Comparison of ENCODE assay signal across 22 cellular contexts in the genomic region with DNA sequence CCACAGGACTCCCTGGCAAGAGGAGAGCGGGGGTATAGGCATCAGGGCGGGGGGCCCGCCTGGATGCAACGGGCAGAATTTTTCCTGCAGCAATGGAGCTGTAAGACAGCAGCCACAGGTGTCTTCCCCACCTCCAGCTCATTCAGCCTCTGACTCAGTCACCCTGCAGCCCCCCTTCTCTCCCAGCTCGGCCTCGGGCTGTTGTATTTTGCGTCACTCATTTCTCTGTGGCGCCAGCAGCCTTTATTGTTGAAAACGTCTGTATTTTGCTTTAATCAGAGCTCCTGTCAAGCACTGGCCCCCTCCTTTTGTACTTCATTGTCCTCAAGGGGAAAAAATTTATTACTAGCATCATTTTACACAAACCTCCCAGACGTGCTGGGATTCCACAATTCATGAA.
DNase-seq lines count a peak whose midpoint lies in the region; ATAC-seq and TF ChIP-seq lines count a peak whose summit lies in the region.
"Had no signal": no experiment of that assay in that cellular context is flagged by ENCODE, and none has a peak within 500 bp of the region (broad histone marks: within the 10 kb centered on the region; RNA-seq: fewer than 3 reads in every experiment).

No MANE protein-coding gene starts in this region.

- H3K4me1 ChIP-seq in breast epithelium = no peaks in the 10 kb centered on the region
- H3K4me1 ChIP-seq in CD8-positive, alpha-beta memory T cell (ENCODE audit: insufficient read depth, low read length) = no peaks in the 10 kb centered on the region
- H3K4me1 ChIP-seq: BE2C, heart left ventricle, upper lobe of right lung had no signal

- no peak overlapping the region for H3K4me3 ChIP-seq in breast epithelium
- no peak overlapping the region for H3K4me3 ChIP-seq in CD8-positive, alpha-beta memory T cell (ENCODE audit: low read length)
- H3K4me3 ChIP-seq: heart left ventricle, upper lobe of right lung had no signal

- H3K9me3 ChIP-seq in breast epithelium = no peaks in the 10 kb centered on the region
- H3K9me3 ChIP-seq in CD8-positive, alpha-beta memory T cell (ENCODE audit: low read length) = no peaks in the 10 kb centered on the region
- H3K9me3 ChIP-seq: BE2C, upper lobe of right lung had no signal

- H3K9me3 Mint-ChIP-seq in MCF 10A (ENCODE audit: unreplicated experiment) = peaks cover 7% of the 10 kb centered on the region
- H3K9me3 Mint-ChIP-seq in CD8-positive, alpha-beta memory T cell = peaks cover 0 to 3% (median 0%) of the 10 kb centered on the region in 5 donors
- H3K9me3 Mint-ChIP-seq: activated CD4-positive, alpha-beta memory T cell treated with anti-CD3 and anti-CD28 coated beads, Interleukin-2, amount 10 ng/mL, durations not matched to agents 7 days and 5 days; activated naive CD4-positive, alpha-beta T cell treated with anti-CD3 and anti-CD28 coated beads for 36 hours; stimulated activated naive CD8-positive, alpha-beta T cell treated with anti-CD3 and anti-CD28 coated beads, Interleukin-15, amount 100 ng/mL, for 72 hours had no signal

- no TSS peak for BruUV-seq in MCF 10A (replicated peaks; lab: Mats Ljungman, UMichigan)

- no peak overlapping the region for H3K27ac ChIP-seq in breast epithelium
- no peak overlapping the region for H3K27ac ChIP-seq in CD8-positive, alpha-beta memory T cell (ENCODE audit: low read depth, low read length)
- H3K27ac ChIP-seq: heart left ventricle, upper lobe of right lung had no signal

- CTCF ChIA-PET in MCF 10A (lab: Yijun Ruan, JAX) = no interaction called here
- CTCF ChIA-PET in CD8-positive, alpha-beta memory T cell (lab: Charles Lee) = no interaction called here

- DNase-seq in MCF 10A (ENCODE audit: unreplicated experiment) (peak; percentile 11), breast epithelium (ENCODE audit: low spot score in 2 of 2) (no peak), RPMI7951 (ENCODE audit: low read depth) (peak; percentile 5), islet precursor cell (peak; percentile 83), midbrain (lab: John Stamatoyannopoulos, UW) (no peak), foreskin melanocyte (no peak)
- no peak for DNase-seq in CD8-positive, alpha-beta memory T cell
- DNase-seq: activated CD4-positive, alpha-beta memory T cell treated with anti-CD3 and anti-CD28 coated beads, Interleukin-2, amount 10 ng/mL, durations not matched to agents 7 days and 5 days; activated naive CD4-positive, alpha-beta T cell treated with anti-CD3 and anti-CD28 coated beads for 36 hours; BE2C; Calu3; heart left ventricle; immature natural killer cell; naive B cell; NCI-H526; posterior cingulate gyrus; stimulated activated CD4-positive, alpha-beta T cell treated with anti-CD3 and anti-CD28 coated beads, Interleukin-2, amount 100 ng/mL, for 24 hours; stimulated activated naive CD8-positive, alpha-beta T cell treated with anti-CD3 and anti-CD28 coated beads, Interleukin-15, amount 100 ng/mL, for 72 hours; T-helper 2 cell; upper lobe of right lung had no signal

- H3K4me1 Mint-ChIP-seq in MCF 10A (ENCODE audit: insufficient read depth, unreplicated experiment) = peaks cover 5% of the 10 kb centered on the region
- H3K4me1 Mint-ChIP-seq in CD8-positive, alpha-beta memory T cell = no peaks in the 10 kb centered on the region
- H3K4me1 Mint-ChIP-seq: activated CD4-positive, alpha-beta memory T cell treated with anti-CD3 and anti-CD28 coated beads, Interleukin-2, amount 10 ng/mL, durations not matched to agents 7 days and 5 days; immature natural killer cell; naive B cell; stimulated activated naive CD8-positive, alpha-beta T cell treated with anti-CD3 and anti-CD28 coated beads, Interleukin-15, amount 100 ng/mL, for 72 hours had no signal

- H3K27me3 Mint-ChIP-seq in MCF 10A (ENCODE audit: insufficient read depth, unreplicated experiment) = peaks cover 52% of the 10 kb centered on the region
- peaks cover 8 to 15% of the 10 kb centered on the region in 2 donors for H3K27me3 Mint-ChIP-seq in CD8-positive, alpha-beta memory T cell

- no peak for ATAC-seq in HG03139 (IDR thresholded peaks at IDR 0.05; ENCODE audit: unreplicated experiment)
- ATAC-seq: heart left ventricle; stimulated activated naive CD8-positive, alpha-beta T cell treated with anti-CD3 and anti-CD28 coated beads, Interleukin-15, amount 100 ng/mL, for 72 hours; upper lobe of right lung; WTC11 had no signal

- H3K36me3 Mint-ChIP-seq in MCF 10A (ENCODE audit: insufficient read depth, unreplicated experiment) = no peaks in the 10 kb centered on the region
- H3K36me3 Mint-ChIP-seq in CD8-positive, alpha-beta memory T cell = no peaks in the 10 kb centered on the region
- H3K36me3 Mint-ChIP-seq: immature natural killer cell, naive B cell had no signal

- H3K4me3 Mint-ChIP-seq in MCF 10A (ENCODE audit: unreplicated experiment) = no peak overlapping the region
- no peak overlapping the region for H3K4me3 Mint-ChIP-seq in CD8-positive, alpha-beta memory T cell
- H3K4me3 Mint-ChIP-seq: activated CD4-positive, alpha-beta memory T cell treated with anti-CD3 and anti-CD28 coated beads, Interleukin-2, amount 10 ng/mL, durations not matched to agents 7 days and 5 days; activated naive CD4-positive, alpha-beta T cell treated with anti-CD3 and anti-CD28 coated beads for 36 hours; immature natural killer cell; naive B cell; stimulated activated naive CD8-positive, alpha-beta T cell treated with anti-CD3 and anti-CD28 coated beads, Interleukin-15, amount 100 ng/mL, for 72 hours; WTC11 had no signal

- no peaks in the 10 kb centered on the region for H3K36me3 ChIP-seq in breast epithelium
- H3K36me3 ChIP-seq in CD8-positive, alpha-beta memory T cell (ENCODE audit: insufficient read depth, low read length) = no peaks in the 10 kb centered on the region
- H3K36me3 ChIP-seq: BE2C, heart left ventricle, upper lobe of right lung had no signal

- TF ChIP-seq CTCF in MCF 10A (IDR thresholded peaks at IDR 0.05; ENCODE audit: unreplicated experiment) = no peak
- TF ChIP-seq CTCF in breast epithelium (IDR thresholded peaks at IDR 0.05) = no peak

- POLR2A ChIA-PET in MCF 10A (lab: Yijun Ruan, JAX) = no interaction called here
- POLR2A ChIA-PET in CD8-positive, alpha-beta memory T cell (lab: Charles Lee) = no interaction called here

- TF ChIP-seq POLR2A in breast epithelium (IDR thresholded peaks at IDR 0.05) = no peak

- no peak overlapping the region for H3K27ac Mint-ChIP-seq in MCF 10A (ENCODE audit: low read depth, unreplicated experiment)
- H3K27ac Mint-ChIP-seq in CD8-positive, alpha-beta memory T cell = no peak overlapping the region
- H3K27ac Mint-ChIP-seq: activated CD4-positive, alpha-beta memory T cell treated with anti-CD3 and anti-CD28 coated beads, Interleukin-2, amount 10 ng/mL, durations not matched to agents 7 days and 5 days; activated naive CD4-positive, alpha-beta T cell treated with anti-CD3 and anti-CD28 coated beads for 36 hours; immature natural killer cell; naive B cell; stimulated activated naive CD8-positive, alpha-beta T cell treated with anti-CD3 and anti-CD28 coated beads, Interleukin-15, amount 100 ng/mL, for 72 hours; WTC11 had no signal

- H3K27me3 ChIP-seq in breast epithelium = peaks cover 0 to 22% of the 10 kb centered on the region in 2 donors
- no peaks in the 10 kb centered on the region for H3K27me3 ChIP-seq in CD8-positive, alpha-beta memory T cell (ENCODE audit: insufficient read depth, low read length, poor library complexity, severe bottlenecking)
- H3K27me3 ChIP-seq: BE2C, upper lobe of right lung had no signal

- intact Hi-C loops in MCF 10A (cut with micrococcal nuclease) (no loop called here), breast epithelium (cut with DNase I; ENCODE audit: low total_unique reads) (no loop called here)

Comparison
In these comparisons a context has a peak if more than half of its experiments do, and no peak if none do; other contexts are left out.
1. DNase-seq: peak in MCF 10A (single experiment), RPMI7951 (single experiment) and islet precursor cell (single experiment); none in breast epithelium (0 of 2), midbrain (single experiment), CD8-positive, alpha-beta memory T cell (0 of 5) and foreskin melanocyte (single experiment).